In genomic region chr1:230891413-230891812, GRCh38 we compare ENCODE assay signal across 1 cellular context.
TF ChIP-seq lines count a peak whose summit lies in the region.

No MANE protein-coding gene starts in this region.

TF ChIP-seq in SK-N-SH treated with all-trans-retinoic acid at 6 μM for 48 hours, 23 proteins besides CTCF, POLR2A, EP300 and RAD21 (continued from another document):
- TF ChIP-seq TSHZ2 (CRISPR knock-in tag; IDR thresholded peaks at IDR 0.05) (no peak), CSRNP3 (CRISPR knock-in tag; IDR thresholded peaks at IDR 0.05) (no peak), BACH2 (CRISPR knock-in tag; IDR thresholded peaks at IDR 0.05; ENCODE audit: borderline replicate concordance) (no peak), ZNF8 (CRISPR knock-in tag; IDR thresholded peaks at IDR 0.05) (no peak), CREB5 (CRISPR knock-in tag; IDR thresholded peaks at IDR 0.05; ENCODE audit: low read depth) (no peak), TCF4 (CRISPR knock-in tag; IDR thresholded peaks at IDR 0.05; ENCODE audit: borderline replicate concordance) (no peak), PATZ1 (CRISPR knock-in tag; IDR thresholded peaks at IDR 0.05; ENCODE audit: borderline replicate concordance) (no peak), ZNF565 (CRISPR knock-in tag; conservative IDR thresholded peaks at IDR 0.05; ENCODE audit: low read depth) (no peak), PPARA (CRISPR knock-in tag; IDR thresholded peaks at IDR 0.05; ENCODE audit: borderline replicate concordance) (no peak), ZC3H10 (CRISPR knock-in tag; IDR thresholded peaks at IDR 0.05) (no peak)
TF ChIP-seq in SK-N-SH treated with all-trans-retinoic acid at 6 μM for 48 hours: peak in this region for 0.
